Comparison of ENCODE assay signal across 24 cellular contexts in genomic region chr5:74633710-74634109, GRCh38. TPM values are rescaled to one million over a fixed set of nuclear protein-coding genes. Genes with fewer than 3 reads are reported as not detected.
DNase-seq lines count a peak whose midpoint lies in the region; ATAC-seq, FAIRE-seq and TF ChIP-seq lines count a peak whose summit lies in the region.
"Had no signal": no experiment of that assay in that cellular context is flagged by ENCODE, and none has a peak within 500 bp of the region (broad histone marks: within the 10 kb centered on the region; RNA-seq: fewer than 3 reads in every experiment).

No MANE protein-coding gene starts in this region.

- H3K9me3 Mint-ChIP-seq in HFFc6 (no peaks in the 10 kb centered on the region), H9 (no peaks in the 10 kb centered on the region), endodermal cell (no peaks in the 10 kb centered on the region)
- H3K9me3 Mint-ChIP-seq: activated CD4-positive, alpha-beta T cell treated with anti-CD3 and anti-CD28 coated beads, Interleukin-2, amount 10 ng/mL, durations not matched to agents 7 days and 5 days; activated naive CD4-positive, alpha-beta T cell treated with anti-CD3 and anti-CD28 coated beads, Interleukin-2, amount 50 U/mL, for 24 hours; activated T-helper 1 cell treated with anti-CD3 and anti-CD28 coated beads, Interleukin-12 subunit alpha, Interleukin-12 subunit beta, Interleukin-2, Interleukin-4 antibody, amounts not matched to agents 30 ng/mL and 10 ng/mL and 1 ng/mL, durations not matched to agents 14 hours and 24 hours and 36 hours; IgD-negative memory B cell; mesothelial cell of epicardium; naive thymus-derived CD8-positive, alpha-beta T cell had no signal

- peaks cover 67% of the 10 kb centered on the region for H3K36me3 ChIP-seq in brain microvascular endothelial cell (replicated peaks)
- H3K36me3 ChIP-seq in mesenchymal stem cell (ENCODE audit: control insufficient read depth in 1 of 2, insufficient read depth in 2 of 2, low read depth in 1 of 2, low read length in 2 of 2): peaks cover 29 to 44% of the 10 kb centered on the region in 2 experiments
- H3K36me3 ChIP-seq in endodermal cell (ENCODE audit: control insufficient read depth, insufficient read depth, low read length): peaks cover 69% of the 10 kb centered on the region
- H3K36me3 ChIP-seq in MG63: peaks cover 53% of the 10 kb centered on the region

- FAIRE-seq in A549 (lab: Jason Lieb, UNC): no peak

- H3K36me3 Mint-ChIP-seq in HFFc6 (ENCODE audit: low read depth) (peaks cover 60% of the 10 kb centered on the region), H9 (ENCODE audit: insufficient read depth in 1 of 3, low read depth in 3 of 3) (peaks cover 18 to 36% (median 35%) of the 10 kb centered on the region in 3 experiments; a peak in 6 of 7 replicates), endodermal cell (ENCODE audit: low read depth) (peaks cover 61% of the 10 kb centered on the region)
- H3K36me3 Mint-ChIP-seq: activated CD8-positive, alpha-beta memory T cell treated with anti-CD3 and anti-CD28 coated beads, Interleukin-2, amount 10 ng/mL, durations not matched to agents 7 days and 5 days; activated naive CD4-positive, alpha-beta T cell treated with anti-CD3 and anti-CD28 coated beads, Interleukin-2, amount 50 U/mL, for 24 hours; naive thymus-derived CD8-positive, alpha-beta T cell had no signal

- peaks cover 5% of the 10 kb centered on the region; the same call in 1 of the 2 replicates for H3K79me2 ChIP-seq in H9 (ENCODE audit: insufficient read depth, low read length)

- H3K4me2 ChIP-seq in A549: peak overlapping the region; percentile 75
- no peak overlapping the region for H3K4me2 ChIP-seq in mesenchymal stem cell (ENCODE audit: low read length, poor library complexity, severe bottlenecking)
- H3K4me2 ChIP-seq in H9 (ENCODE audit: insufficient read depth, insufficient read length, low read length): no peak overlapping the region

- H4K8ac ChIP-seq in mesenchymal stem cell (ENCODE audit: low read length) (no peak overlapping the region), H9 (replicated peaks; ENCODE audit: insufficient read length, low read depth, low read length) (no peak overlapping the region)

- no peak overlapping the region for H2BK5ac ChIP-seq in mesenchymal stem cell (ENCODE audit: low read depth, low read length, poor library complexity, severe bottlenecking)
- H2BK5ac ChIP-seq in H9 (ENCODE audit: insufficient read length, low read length): no peak overlapping the region

- no peak overlapping the region for H3K23ac ChIP-seq in mesenchymal stem cell (ENCODE audit: low read length in 2 of 2)
- H3K23ac ChIP-seq in H9 (ENCODE audit: insufficient read length, low read depth, low read length): no peak overlapping the region

- no peaks in the 10 kb centered on the region for H3K23me2 ChIP-seq in H9 (ENCODE audit: insufficient read length, low read depth, low read length, poor library complexity, severe bottlenecking)

- in situ Hi-C loops in brain microvascular endothelial cell (cut with HindIII; ENCODE audit: low pct_ligation_motif_present, low sequenced_read_pairs): no loop called here

- CTCF ChIA-PET in A549 (lab: Yijun Ruan, JAX): interaction anchor here (1.3 to 2.8 kb wide), 3 partner anchors 8 to 732 kb away, joined by 4 to 14 read pairs (median 4); no protein-coding TSS in a partner anchor

- H3K4me3 ChIP-seq in A549: no peak overlapping the region
- no peak overlapping the region for H3K4me3 ChIP-seq in brain microvascular endothelial cell (ENCODE audit: low read depth, low read length)
- no peak overlapping the region for H3K4me3 ChIP-seq in mesenchymal stem cell (ENCODE audit: insufficient read depth in 1 of 2, low read depth in 1 of 2, low read length in 2 of 2)
- H3K4me3 ChIP-seq in endodermal cell (ENCODE audit: low read length): no peak overlapping the region
- no peak overlapping the region for H3K4me3 ChIP-seq in MG63
- H3K4me3 ChIP-seq: esophagus muscularis mucosa had no signal

- H3K4ac ChIP-seq in mesenchymal stem cell (ENCODE audit: low read depth in 1 of 2, low read length in 2 of 2): no peak overlapping the region
- H3K4ac ChIP-seq in H9 (ENCODE audit: low read depth, low read length): no peak overlapping the region

- no peak overlapping the region for H2BK20ac ChIP-seq in H9 (ENCODE audit: low read depth, low read length, poor library complexity, severe bottlenecking)

- POLR2A ChIA-PET in A549 (lab: Yijun Ruan, JAX): interaction anchor here (1.3 to 1.6 kb wide), 2 partner anchors 9 to 90 kb away, joined by 5 read pairs; no protein-coding TSS in a partner anchor

- H4K91ac ChIP-seq in mesenchymal stem cell (ENCODE audit: low read length) (no peak overlapping the region), H9 (ENCODE audit: insufficient read length, low read depth, low read length) (no peak overlapping the region)

- H3K79me1 ChIP-seq in mesenchymal stem cell (replicated peaks; ENCODE audit: low read length, poor library complexity, severe bottlenecking) (peaks cover 4% of the 10 kb centered on the region), H9 (ENCODE audit: insufficient read depth, low read depth, low read length, poor library complexity, severe bottlenecking) (no peaks in the 10 kb centered on the region)

- no peak for ATAC-seq in A549
- ATAC-seq: activated CD8-positive, alpha-beta memory T cell treated with anti-CD3 and anti-CD28 coated beads, Interleukin-2, amount 10 ng/mL, durations not matched to agents 7 days and 5 days; left colon; naive thymus-derived CD8-positive, alpha-beta T cell had no signal

- no peaks in the 10 kb centered on the region for H4K20me1 ChIP-seq in H9 (ENCODE audit: control insufficient read depth, insufficient read depth, insufficient read length)

- H3K4me1 ChIP-seq in A549 (peaks cover 76% of the 10 kb centered on the region), mesenchymal stem cell (ENCODE audit: control insufficient read depth, insufficient read depth, low read depth, low read length) (peaks cover 24% of the 10 kb centered on the region), H9 (ENCODE audit: insufficient read depth, low read length) (peaks cover 12% of the 10 kb centered on the region), endodermal cell (ENCODE audit: control insufficient read depth, insufficient read depth, low read length) (peaks cover 21% of the 10 kb centered on the region)

- H3K27ac ChIP-seq in A549 (peak overlapping the region; percentile 6 to 88; a peak in 4 of 6 replicates), brain microvascular endothelial cell (peak overlapping the region; percentile 95), mesenchymal stem cell (ENCODE audit: low read length, poor library complexity, severe bottlenecking) (peak overlapping the region; percentile 24), H9 (ENCODE audit: insufficient read length, low read depth, low read length) (no peak overlapping the region), endodermal cell (ENCODE audit: low read depth, low read length) (no peak overlapping the region)
- H3K27ac ChIP-seq: esophagus muscularis mucosa had no signal

- H3K18ac ChIP-seq in mesenchymal stem cell (ENCODE audit: low read depth in 1 of 2, low read length in 2 of 2) (peak overlapping the region in 1 of 2 experiments; percentile 58), H9 (ENCODE audit: insufficient read length, low read depth, low read length) (no peak overlapping the region)

- no peak overlapping the region for H3K9ac ChIP-seq in mesenchymal stem cell (ENCODE audit: low read length)
- no peak overlapping the region for H3K9ac ChIP-seq in H9 (ENCODE audit: extremely low read depth, insufficient read length, low read length)
- no peak overlapping the region for H3K9ac ChIP-seq in endodermal cell (ENCODE audit: extremely low read depth, low read length, poor library complexity, severe bottlenecking)

- H2AFZ ChIP-seq in mesenchymal stem cell (ENCODE audit: low read depth, low read length): no peak overlapping the region
- no peak overlapping the region for H2AFZ ChIP-seq in H9 (ENCODE audit: low read length)

- H3K14ac ChIP-seq in mesenchymal stem cell (ENCODE audit: low read length in 2 of 2) (no peak overlapping the region), H9 (ENCODE audit: insufficient read depth, low read length) (no peak overlapping the region)

- TF ChIP-seq RAD21 in A549 (conservative IDR thresholded peaks at IDR 0.05 in 1 of 2, IDR thresholded peaks at IDR 0.05 in 1 of 2): no peak

- H2BK15ac ChIP-seq in mesenchymal stem cell (ENCODE audit: low read depth, poor library complexity, severe bottlenecking): no peak overlapping the region
- no peak overlapping the region for H2BK15ac ChIP-seq in H9 (ENCODE audit: low read depth, low read length)

- H3K27ac Mint-ChIP-seq in HFFc6 (peak overlapping the region; percentile 21; the same call in 1 of the 2 replicates), H9 (no peak overlapping the region), endodermal cell (no peak overlapping the region)
- H3K27ac Mint-ChIP-seq: activated CD4-positive, alpha-beta T cell treated with anti-CD3 and anti-CD28 coated beads, Interleukin-2, amount 10 ng/mL, durations not matched to agents 7 days and 5 days; activated CD8-positive, alpha-beta memory T cell treated with anti-CD3 and anti-CD28 coated beads, Interleukin-2, amount 10 ng/mL, durations not matched to agents 7 days and 5 days; activated naive CD4-positive, alpha-beta T cell treated with anti-CD3 and anti-CD28 coated beads, Interleukin-2, amount 50 U/mL, for 24 hours; activated T-helper 1 cell treated with anti-CD3 and anti-CD28 coated beads, Interleukin-12 subunit alpha, Interleukin-12 subunit beta, Interleukin-2, Interleukin-4 antibody, amounts not matched to agents 30 ng/mL and 10 ng/mL and 1 ng/mL, durations not matched to agents 14 hours and 24 hours and 36 hours; IgD-negative memory B cell; mesothelial cell of epicardium; naive thymus-derived CD8-positive, alpha-beta T cell had no signal

- no peaks in the 10 kb centered on the region for H3K27me3 Mint-ChIP-seq in HFFc6 (ENCODE audit: insufficient read depth)
- H3K27me3 Mint-ChIP-seq in H9 (ENCODE audit: low read depth): peaks cover 16% of the 10 kb centered on the region
- no peaks in the 10 kb centered on the region for H3K27me3 Mint-ChIP-seq in endodermal cell (ENCODE audit: insufficient read depth)
- H3K27me3 Mint-ChIP-seq: IgD-negative memory B cell had no signal

- no peak overlapping the region for H4K5ac ChIP-seq in H9 (ENCODE audit: insufficient read length, low read depth, low read length)

- H3K9me3 ChIP-seq in A549 (no peaks in the 10 kb centered on the region), mesenchymal stem cell (ENCODE audit: control insufficient read depth, low read length) (no peaks in the 10 kb centered on the region), H9 (ENCODE audit: control insufficient read depth, low read depth, low read length) (no peaks in the 10 kb centered on the region), endodermal cell (ENCODE audit: control insufficient read depth, low read length) (no peaks in the 10 kb centered on the region), MG63 (no peaks in the 10 kb centered on the region)
- H3K9me3 ChIP-seq: esophagus muscularis mucosa had no signal

- H3T11ph ChIP-seq in H9 (ENCODE audit: low read length): no peak overlapping the region

- H2AK5ac ChIP-seq in mesenchymal stem cell (ENCODE audit: low read length, severe bottlenecking): peak overlapping the region; percentile 10
- H2AK5ac ChIP-seq in H9 (ENCODE audit: insufficient read length, low read length): no peak overlapping the region

- TF ChIP-seq CTCF in A549 (IDR thresholded peaks at IDR 0.05): no peak
- TF ChIP-seq CTCF in HFFc6 (IDR thresholded peaks at IDR 0.05): no peak
- no peak for TF ChIP-seq CTCF in brain microvascular endothelial cell (IDR thresholded peaks at IDR 0.05; ENCODE audit: low read depth, low read length, missing control alignments)
- no peak for TF ChIP-seq CTCF in H9 (conservative IDR thresholded peaks at IDR 0.05)
- no peak for TF ChIP-seq CTCF in endodermal cell (conservative IDR thresholded peaks at IDR 0.05)

- H3K4me1 Mint-ChIP-seq in HFFc6 (ENCODE audit: low read depth): peaks cover 92% of the 10 kb centered on the region
- peaks cover 40 to 42% of the 10 kb centered on the region in 2 experiments for H3K4me1 Mint-ChIP-seq in H9
- peaks cover 75% of the 10 kb centered on the region for H3K4me1 Mint-ChIP-seq in endodermal cell

- H3K4me3 Mint-ChIP-seq in HFFc6: no peak overlapping the region
- H3K4me3 Mint-ChIP-seq in H9: no peak overlapping the region
- no peak overlapping the region for H3K4me3 Mint-ChIP-seq in endodermal cell
- H3K4me3 Mint-ChIP-seq: activated CD4-positive, alpha-beta T cell treated with anti-CD3 and anti-CD28 coated beads, Interleukin-2, amount 10 ng/mL, durations not matched to agents 7 days and 5 days; activated CD8-positive, alpha-beta memory T cell treated with anti-CD3 and anti-CD28 coated beads, Interleukin-2, amount 10 ng/mL, durations not matched to agents 7 days and 5 days; activated naive CD4-positive, alpha-beta T cell treated with anti-CD3 and anti-CD28 coated beads, Interleukin-2, amount 50 U/mL, for 24 hours; activated T-helper 1 cell treated with anti-CD3 and anti-CD28 coated beads, Interleukin-12 subunit alpha, Interleukin-12 subunit beta, Interleukin-2, Interleukin-4 antibody, amounts not matched to agents 30 ng/mL and 10 ng/mL and 1 ng/mL, durations not matched to agents 14 hours and 24 hours and 36 hours; IgD-negative memory B cell; mesothelial cell of epicardium; naive thymus-derived CD8-positive, alpha-beta T cell had no signal

- TF ChIP-seq POLR2A in A549 (IDR thresholded peaks at IDR 0.05; ENCODE audit: low read length): no peak

- DNase-seq in A549 (ENCODE audit: low read depth in 1 of 2, low spot score in 1 of 2): no peak
- no peak for DNase-seq in HFFc6
- no peak for DNase-seq in brain microvascular endothelial cell
- DNase-seq in mesenchymal stem cell: no peak
- DNase-seq in H9: no peak
- DNase-seq in endodermal cell: no peak
- no peak for DNase-seq in MG63
- no peak for DNase-seq in stimulated activated naive CD4-positive, alpha-beta T cell treated with Interleukin-2 at 50 U/mL for 16 hours (lab: John Stamatoyannopoulos, UW)
- DNase-seq: activated CD4-positive, alpha-beta T cell treated with anti-CD3 and anti-CD28 coated beads, Interleukin-2, amount 10 ng/mL, durations not matched to agents 7 days and 5 days; activated CD8-positive, alpha-beta memory T cell treated with anti-CD3 and anti-CD28 coated beads, Interleukin-2, amount 10 ng/mL, durations not matched to agents 7 days and 5 days; aorta; C1 segment of cervical spinal cord; left colon; naive thymus-derived CD8-positive, alpha-beta T cell; NCI-H1417 treated with DMSO at 0.1 percent for 48 hours; NCI-H526 treated with DMSO at 0.1 percent for 48 hours; OCI-M1; substantia nigra; T-helper 2 cell had no signal

- H3K56ac ChIP-seq in H9 (ENCODE audit: insufficient read length, low read depth, low read length): no peak overlapping the region

- no peak for TF ChIP-seq EP300 in A549 (IDR thresholded peaks at IDR 0.05)

- H2BK12ac ChIP-seq in mesenchymal stem cell (ENCODE audit: low read length in 2 of 2) (peak overlapping the region in 1 of 2 experiments; percentile 55), H9 (ENCODE audit: insufficient read length, low read depth, low read length) (no peak overlapping the region)

- WGBS in A549 (ENCODE audit: missing lambda C conversion rate): 70% methylated on average over 9 of the region's 9 CpGs
- 89% methylated on average over 9 of the region's 9 CpGs for WGBS in mesenchymal stem cell
- WGBS in H9 (ENCODE audit: extremely low coverage, insufficient read length, low lambda C conversion rate): no CpG with 5 or more reads among the region's 9 CpGs
- WGBS in endodermal cell (ENCODE audit: insufficient coverage in 1 of 2, insufficient read length in 1 of 2), 2 experiments: 90 to 96% methylated on average over 6 to 9 of the region's 9 CpGs

- H3K27me3 ChIP-seq in brain microvascular endothelial cell (replicated peaks) (no peaks in the 10 kb centered on the region), mesenchymal stem cell (ENCODE audit: control insufficient read depth in 1 of 2, insufficient read depth in 1 of 2, low read length in 2 of 2) (no peaks in the 10 kb centered on the region), H9 (ENCODE audit: insufficient read depth, low read length) (no peaks in the 10 kb centered on the region), endodermal cell (ENCODE audit: control insufficient read depth, insufficient read depth, low read length, poor library complexity, severe bottlenecking) (no peaks in the 10 kb centered on the region), MG63 (no peaks in the 10 kb centered on the region)
- H3K27me3 ChIP-seq: esophagus muscularis mucosa had no signal

- H2BK120ac ChIP-seq in mesenchymal stem cell (ENCODE audit: low read depth, low read length) (no peak overlapping the region), H9 (ENCODE audit: low read depth, low read length, poor library complexity, severe bottlenecking) (no peak overlapping the region)

RNA-seq across cellular contexts. Expression of gene ENC1, which starts 6.8 kb away (rescaled TPM):
- polyA plus RNA-seq in A549 (2011; rRNA removed) (20.0 and 22.5 TPM in 2 replicates), A549 (2017; fragmentation: RNase III; extraction: RNeasy Plus Mini Kit Qiagen cat#74134 plus additional on column Dnase treatment) (17.0 to 21.3 TPM (median 20.4 TPM) in 3 replicates)
- polyA plus RNA-seq in A549 (2012; cell fraction: cytosol; rRNA removed): 12.5 and 19.7 TPM in 2 replicates
- polyA plus RNA-seq in A549 (2012; cell fraction: nucleus; rRNA removed): 21.6 and 49.2 TPM in 2 replicates
- 37.4 and 38.2 TPM in 2 replicates for polyA minus RNA-seq in A549 (2011; rRNA and poly(A)+ RNA removed)
- 10 to 100 TPM; 22.6 to 56.4 (median 25.4) TPM for total RNA-seq in HFFc6 (2021; fragmentation: NEBNext Ultra II Directional; extraction: Animal tissue kit (Norgen Biotek cat#: 25700))
- 30.1 TPM for polyA plus RNA-seq in mesenchymal stem cell (2013, experiment 1 of 2)
- polyA plus RNA-seq in mesenchymal stem cell (2013, experiment 2 of 2): 30.2 TPM
- total RNA-seq in H9 (2021) (14.4 and 15.5 TPM in 2 replicates), endodermal cell (10 to 100 TPM; 64.2 to 70.8 TPM)
- 157 TPM for polyA plus RNA-seq in endodermal cell (2013, experiment 1 of 2)
- polyA plus RNA-seq in endodermal cell (2013, experiment 2 of 2): 160 TPM
- total RNA-seq in MG63 (2014; rRNA removed; shearing (Covaris generic); ENCODE audit: low replicate concordance): 14.5 and 35.0 TPM in 2 replicates

RNA-seq across cellular contexts. Expression of gene HEXB, which starts 51.3 kb away (rescaled TPM):
- 111 and 153 TPM in 2 replicates for polyA plus RNA-seq in A549 (2011; rRNA removed)
- polyA plus RNA-seq in A549 (2012; cell fraction: cytosol; rRNA removed): 49.5 and 52.7 TPM in 2 replicates
- 52.0 and 74.1 TPM in 2 replicates for polyA plus RNA-seq in A549 (2012; cell fraction: nucleus; rRNA removed)
- 75.4 to 83.5 TPM (median 79.2 TPM) in 3 replicates for polyA plus RNA-seq in A549 (2017; fragmentation: RNase III; extraction: RNeasy Plus Mini Kit Qiagen cat#74134 plus additional on column Dnase treatment)
- 46.7 and 61.5 TPM in 2 replicates for polyA minus RNA-seq in A549 (2011; rRNA and poly(A)+ RNA removed)
- total RNA-seq in HFFc6 (2021; fragmentation: NEBNext Ultra II Directional; extraction: Animal tissue kit (Norgen Biotek cat#: 25700)): 100 to 1,000 TPM; 128 to 170 (median 151) TPM
- polyA plus RNA-seq in mesenchymal stem cell (2013, experiment 1 of 2): 276 TPM
- polyA plus RNA-seq in mesenchymal stem cell (2013, experiment 2 of 2): 273 TPM
- 53.7 and 56.3 TPM in 2 replicates for total RNA-seq in H9 (2021)
- total RNA-seq in endodermal cell: 100 to 1,000 TPM in 1 of 2 donors, 10 to 100 TPM in 1; 68.4 to 112 TPM
- polyA plus RNA-seq in endodermal cell (2013, experiment 1 of 2): 47.2 TPM
- 42.9 TPM for polyA plus RNA-seq in endodermal cell (2013, experiment 2 of 2)
- total RNA-seq in MG63 (2014; rRNA removed; shearing (Covaris generic); ENCODE audit: low replicate concordance): 165 and 208 TPM in 2 replicates

Comparison
In these comparisons a context has a peak if more than half of its experiments do, and no peak if none do; other contexts are left out.
1. H3K27ac ChIP-seq: peak in A549 (2 of 2), brain microvascular endothelial cell (single experiment) and mesenchymal stem cell (single experiment); none in H9 (single experiment) and endodermal cell (single experiment).